8 cellular contexts compared by ENCODE assay signal in genomic region chr10:30392564-30392990, GRCh38. TPM values are rescaled to one million over a fixed set of nuclear protein-coding genes. Genes with fewer than 3 reads are reported as not detected.
A peak's percentile ranks its signal among the peaks of the same experiment; 100 is the strongest.
DNase-seq lines count a peak whose midpoint lies in the region; ATAC-seq lines count a peak whose summit lies in the region.

No MANE protein-coding gene starts in this region.

- peak; percentile 96 for ATAC-seq in HG02885 (IDR thresholded peaks at IDR 0.05; ENCODE audit: poor library complexity, unreplicated experiment)
- peak; percentile 100 for ATAC-seq in left lobe of liver

- peak; percentile 55 to 65 for DNase-seq in NCI-H2081 (lab: John Stamatoyannopoulos, UW)
- DNase-seq in NCI-H2081 treated with DMSO at 0.1 percent for 48 hours (lab: John Stamatoyannopoulos, UW), result no peak
- DNase-seq in NCI-H2227 (lab: John Stamatoyannopoulos, UW; ENCODE audit: unreplicated experiment), result peak; percentile 71
- DNase-seq in activated CD4-positive, alpha-beta T cell treated with anti-CD3 and anti-CD28 coated beads for 1 hour, result peak; percentile 68
- DNase-seq in cerebellar cortex (ENCODE audit: low spot score), result peak; percentile 49
- peak; percentile 72 for DNase-seq in left lobe of liver (ENCODE audit: low spot score)
- peak; percentile 65 for DNase-seq in stimulated activated CD4-positive, alpha-beta T cell treated with anti-CD3 and anti-CD28 coated beads, Interleukin-2, amount 100 ng/mL, for 4 hours (ENCODE audit: low read depth)

RNA-seq across cellular contexts. Expression of gene MAP3K8, which starts 41.4 kb away (rescaled TPM):
- total RNA-seq in left lobe of liver, result 2.9 TPM

RNA-seq across cellular contexts. Expression of gene MTPAP, which starts 43.5 kb away (rescaled TPM):
- 9.7 TPM for total RNA-seq in left lobe of liver
